ENCODE assay signal across 8 cellular contexts in the genomic region with DNA sequence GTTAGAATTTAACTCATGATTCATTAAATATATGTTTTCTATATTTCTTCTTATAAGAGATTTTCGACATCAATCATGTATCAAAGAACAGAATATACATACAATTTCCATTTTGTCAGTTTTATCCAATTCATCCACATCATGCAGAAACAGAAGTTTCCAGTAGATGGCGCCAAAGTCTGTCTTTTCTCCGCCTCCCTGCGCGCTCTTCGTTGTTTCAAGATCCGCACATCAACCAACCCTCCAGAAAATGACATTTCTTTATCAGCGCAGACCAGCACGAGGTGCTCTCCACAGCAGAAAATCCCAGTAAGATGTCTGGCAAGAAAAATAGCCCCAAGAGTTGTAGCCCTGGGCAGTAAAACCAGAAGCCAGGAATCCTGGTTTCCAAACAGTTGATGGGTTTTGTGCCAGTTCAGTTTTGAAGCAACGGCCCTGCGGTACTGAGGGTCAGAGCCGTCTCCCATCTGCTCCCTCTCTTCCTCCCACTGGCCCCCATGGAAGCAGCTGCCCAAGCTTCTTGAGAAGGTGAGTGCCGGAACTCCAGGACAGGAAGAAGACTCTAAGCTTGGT. TPM values are rescaled to one million over a fixed set of nuclear protein-coding genes. Genes with fewer than 3 reads are reported as not detected.
DNase-seq lines count a peak whose midpoint lies in the region; ATAC-seq and TF ChIP-seq lines count a peak whose summit lies in the region.

No MANE protein-coding gene starts in this region.

- H3K4me1 Mint-ChIP-seq in glutamatergic neuron (ENCODE audit: low read depth, unreplicated experiment) = peaks cover 3% of the 10 kb centered on the region

- H3K27ac Mint-ChIP-seq in glutamatergic neuron (ENCODE audit: unreplicated experiment) = no peak overlapping the region

- no peak overlapping the region for H3K27ac ChIP-seq in rectal smooth muscle tissue (ENCODE audit: low read depth, low read length)

- H3K9me3 Mint-ChIP-seq in glutamatergic neuron (ENCODE audit: unreplicated experiment) = no peaks in the 10 kb centered on the region

- no peaks in the 10 kb centered on the region for H3K4me1 ChIP-seq in rectal smooth muscle tissue (ENCODE audit: control insufficient read depth, insufficient read depth, low read length)

- H3K36me3 ChIP-seq in rectal smooth muscle tissue (ENCODE audit: control insufficient read depth, insufficient read depth, low read length) = no peaks in the 10 kb centered on the region

- in situ Hi-C loops in SK-MEL-5 (cut with HindIII; ENCODE audit: low pct_unique_long_range_greater_than_20kb, low sequenced_read_pairs) = no loop called here

- H3K9ac ChIP-seq in rectal smooth muscle tissue (ENCODE audit: low read length) = no peak overlapping the region

- DNase-seq in NCI-H524 (lab: John Stamatoyannopoulos, UW) (peak; percentile 9 to 66), NCI-H524 treated with DMSO at 0.1 percent for 48 hours (lab: John Stamatoyannopoulos, UW) (no peak), Kasumi-1 (lab: John Stamatoyannopoulos, UW) (peak; percentile 79 to 81), SK-MEL-5 (ENCODE audit: low read depth, low spot score) (peak; percentile 72), glutamatergic neuron (peak; percentile 60)
- peak; percentile 50 for DNase-seq in activated naive CD4-positive, alpha-beta T cell treated with anti-CD3 and anti-CD28 coated beads, Interleukin-2, amount 50 U/mL, for 16 hours

- H3K4me3 Mint-ChIP-seq in glutamatergic neuron (ENCODE audit: unreplicated experiment) = peak overlapping the region; percentile 1

- no peaks in the 10 kb centered on the region for H3K36me3 Mint-ChIP-seq in glutamatergic neuron (ENCODE audit: unreplicated experiment)

- H3K4me3 ChIP-seq in rectal smooth muscle tissue (ENCODE audit: low read length) = peak overlapping the region; percentile 27

- peaks cover 2% of the 10 kb centered on the region for H3K27me3 Mint-ChIP-seq in glutamatergic neuron (ENCODE audit: unreplicated experiment)

- no peak for ATAC-seq in GM21528 (IDR thresholded peaks at IDR 0.05; ENCODE audit: low FRiP score, unreplicated experiment)

- peak; percentile 87 for TF ChIP-seq CTCF in glutamatergic neuron (IDR thresholded peaks at IDR 0.05; ENCODE audit: partially characterized antibody, unreplicated experiment)

- H3K27me3 ChIP-seq in rectal smooth muscle tissue (ENCODE audit: control insufficient read depth, insufficient read depth, low read length) = peaks cover 2% of the 10 kb centered on the region

RNA-seq across cellular contexts. Expression of gene GPR137B, which starts 38.6 kb away (rescaled TPM):
- total RNA-seq in SK-MEL-5 (2014; rRNA removed; shearing (Covaris generic)) = 105 and 115 TPM in 2 replicates
- polyA plus RNA-seq in SK-MEL-5 (2015; cell fraction: cytosol; rRNA removed) = 148 and 164 TPM in 2 replicates
- polyA plus RNA-seq in SK-MEL-5 (2015; cell fraction: nucleus; rRNA removed) = 51.7 and 52.5 TPM in 2 replicates
- total RNA-seq in glutamatergic neuron (ENCODE audit: unreplicated experiment) = 22.5 TPM

RNA-seq across cellular contexts. Expression of gene NID1, which starts 38.8 kb away (rescaled TPM):
- total RNA-seq in SK-MEL-5 (2014; rRNA removed; shearing (Covaris generic)) = 0.21 TPM in 2 replicates
- polyA plus RNA-seq in SK-MEL-5 (2015; cell fraction: cytosol; rRNA removed) = 1.6 and 2.5 TPM in 2 replicates
- 0.79 and 0.88 TPM in 2 replicates for polyA plus RNA-seq in SK-MEL-5 (2015; cell fraction: nucleus; rRNA removed)
- 1.4 TPM for total RNA-seq in glutamatergic neuron (ENCODE audit: unreplicated experiment)
